Comparison of ENCODE assay signal across 1 cellular context in the genomic region with DNA sequence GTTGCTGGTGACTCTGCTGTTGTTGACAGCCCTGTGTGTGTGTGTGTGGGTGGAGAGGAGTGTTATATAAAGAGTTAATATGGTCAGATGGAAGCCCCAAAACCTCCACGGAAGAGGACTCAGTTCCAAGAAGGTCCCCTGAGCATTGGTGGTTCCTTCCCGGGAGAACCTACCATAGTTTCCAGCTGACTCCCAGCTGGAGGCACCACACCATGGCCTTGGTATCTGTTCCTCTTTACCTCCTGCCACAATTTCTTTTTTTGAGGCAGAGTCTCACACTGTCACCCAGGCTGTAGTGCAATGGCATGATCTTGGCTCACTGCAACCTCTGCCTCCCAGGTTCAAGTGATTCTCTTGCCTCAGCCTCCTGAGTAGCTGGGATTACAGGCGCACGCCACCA.
TF ChIP-seq lines count a peak whose summit lies in the region.

No MANE protein-coding gene starts in this region.

TF ChIP-seq in GM12878, 131 proteins besides CTCF, POLR2A, EP300 and RAD21 (continued from another document):
- TF ChIP-seq, protein P1, sequence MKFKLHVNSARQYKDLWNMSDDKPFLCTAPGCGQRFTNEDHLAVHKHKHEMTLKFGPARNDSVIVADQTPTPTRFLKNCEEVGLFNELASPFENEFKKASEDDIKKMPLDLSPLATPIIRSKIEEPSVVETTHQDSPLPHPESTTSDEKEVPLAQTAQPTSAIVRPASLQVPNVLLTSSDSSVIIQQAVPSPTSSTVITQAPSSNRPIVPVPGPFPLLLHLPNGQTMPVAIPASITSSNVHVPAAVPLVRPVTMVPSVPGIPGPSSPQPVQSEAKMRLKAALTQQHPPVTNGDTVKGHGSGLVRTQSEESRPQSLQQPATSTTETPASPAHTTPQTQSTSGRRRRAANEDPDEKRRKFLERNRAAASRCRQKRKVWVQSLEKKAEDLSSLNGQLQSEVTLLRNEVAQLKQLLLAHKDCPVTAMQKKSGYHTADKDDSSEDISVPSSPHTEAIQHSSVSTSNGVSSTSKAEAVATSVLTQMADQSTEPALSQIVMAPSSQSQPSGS (IDR thresholded peaks at IDR 0.05; ENCODE audit: low read length): peak; percentile 55
- TF ChIP-seq BMI1 (IDR thresholded peaks at IDR 0.05; ENCODE audit: borderline replicate concordance): no peak
- no peak for TF ChIP-seq SREBF1 (IDR thresholded peaks at IDR 0.05; ENCODE audit: low read length)
- TF ChIP-seq, protein P2, sequence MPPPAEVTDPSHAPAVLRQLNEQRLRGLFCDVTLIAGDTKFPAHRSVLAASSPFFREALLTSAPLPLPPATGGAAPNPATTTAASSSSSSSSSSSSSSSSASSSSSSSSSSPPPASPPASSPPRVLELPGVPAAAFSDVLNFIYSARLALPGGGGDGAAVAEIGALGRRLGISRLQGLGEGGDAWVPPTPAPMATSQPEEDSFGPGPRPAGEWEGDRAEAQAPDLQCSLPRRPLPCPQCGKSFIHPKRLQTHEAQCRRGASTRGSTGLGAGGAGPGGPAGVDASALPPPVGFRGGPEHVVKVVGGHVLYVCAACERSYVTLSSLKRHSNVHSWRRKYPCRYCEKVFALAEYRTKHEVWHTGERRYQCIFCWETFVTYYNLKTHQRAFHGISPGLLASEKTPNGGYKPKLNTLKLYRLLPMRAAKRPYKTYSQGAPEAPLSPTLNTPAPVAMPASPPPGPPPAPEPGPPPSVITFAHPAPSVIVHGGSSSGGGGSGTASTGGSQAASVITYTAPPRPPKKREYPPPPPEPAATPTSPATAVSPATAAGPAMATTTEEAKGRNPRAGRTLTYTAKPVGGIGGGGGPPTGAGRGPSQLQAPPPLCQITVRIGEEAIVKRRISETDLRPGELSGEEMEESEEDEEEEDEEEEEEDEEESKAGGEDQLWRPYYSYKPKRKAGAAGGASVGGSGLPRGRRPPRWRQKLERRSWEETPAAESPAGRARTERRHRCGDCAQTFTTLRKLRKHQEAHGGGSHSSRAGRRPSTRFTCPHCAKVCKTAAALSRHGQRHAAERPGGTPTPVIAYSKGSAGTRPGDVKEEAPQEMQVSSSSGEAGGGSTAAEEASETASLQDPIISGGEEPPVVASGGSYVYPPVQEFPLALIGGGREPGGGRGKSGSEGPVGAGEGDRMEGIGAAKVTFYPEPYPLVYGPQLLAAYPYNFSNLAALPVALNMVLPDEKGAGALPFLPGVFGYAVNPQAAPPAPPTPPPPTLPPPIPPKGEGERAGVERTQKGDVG (CRISPR knock-in tag; IDR thresholded peaks at IDR 0.05): no peak
- TF ChIP-seq NFIC (IDR thresholded peaks at IDR 0.05; ENCODE audit: low read depth, low read length): peak; percentile 84
- peak; percentile 80 for TF ChIP-seq GATAD2B (conservative IDR thresholded peaks at IDR 0.05; ENCODE audit: low read depth)
- peak in 1 of 2 experiments; percentile 40; a peak in 1 of 3 replicates for TF ChIP-seq EGR1 (IDR thresholded peaks at IDR 0.05; ENCODE audit: borderline replicate concordance in 1 of 2, low read depth in 2 of 2, low read length in 2 of 2)
- TF ChIP-seq MAX (IDR thresholded peaks at IDR 0.05; ENCODE audit: low read depth, low read length): no peak
- TF ChIP-seq BCL11A (IDR thresholded peaks at IDR 0.05; ENCODE audit: low read depth, low read length): peak; percentile 74; the same call in 1 of the 2 replicates
- no peak for TF ChIP-seq YBX1 (IDR thresholded peaks at IDR 0.05)
- TF ChIP-seq POLR2AphosphoS2 (IDR thresholded peaks at IDR 0.05; ENCODE audit: low read depth, low read length): no peak
- peak; percentile 55; the same call in 1 of the 2 replicates for TF ChIP-seq YY1 (IDR thresholded peaks at IDR 0.05; ENCODE audit: low read depth, low read length)
- TF ChIP-seq MTA2 (IDR thresholded peaks at IDR 0.05; ENCODE audit: low read depth): peak; percentile 71
- TF ChIP-seq, protein P3, sequence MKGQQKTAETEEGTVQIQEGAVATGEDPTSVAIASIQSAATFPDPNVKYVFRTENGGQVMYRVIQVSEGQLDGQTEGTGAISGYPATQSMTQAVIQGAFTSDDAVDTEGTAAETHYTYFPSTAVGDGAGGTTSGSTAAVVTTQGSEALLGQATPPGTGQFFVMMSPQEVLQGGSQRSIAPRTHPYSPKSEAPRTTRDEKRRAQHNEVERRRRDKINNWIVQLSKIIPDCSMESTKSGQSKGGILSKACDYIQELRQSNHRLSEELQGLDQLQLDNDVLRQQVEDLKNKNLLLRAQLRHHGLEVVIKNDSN (IDR thresholded peaks at IDR 0.05; ENCODE audit: borderline replicate concordance, extremely low read length, insufficient read depth, low read depth, low read length): no peak
- TF ChIP-seq E2F8 (IDR thresholded peaks at IDR 0.05; ENCODE audit: low read depth, partially characterized antibody): no peak
- TF ChIP-seq TCF7 (IDR thresholded peaks at IDR 0.05; ENCODE audit: borderline replicate concordance): no peak
- TF ChIP-seq TCF12 (IDR thresholded peaks at IDR 0.05; ENCODE audit: low read depth, low read length): peak; percentile 93
- TF ChIP-seq RELB (IDR thresholded peaks at IDR 0.05; ENCODE audit: low read depth): peak; percentile 84
